Comparison of ENCODE assay signal across 8 cellular contexts in genomic region chr7:142557971-142558582, GRCh38.
DNase-seq lines count a peak whose midpoint lies in the region; ATAC-seq and TF ChIP-seq lines count a peak whose summit lies in the region.

No MANE protein-coding gene starts in this region.

- peak; percentile 81 for ATAC-seq in GM18517 (IDR thresholded peaks at IDR 0.05; ENCODE audit: unreplicated experiment)
- ATAC-seq in HG02943 (IDR thresholded peaks at IDR 0.05; ENCODE audit: low read depth, unreplicated experiment): peak; percentile 86

- H2AFZ ChIP-seq in OCI-LY7 (ENCODE audit: low read length): no peak overlapping the region

- TF ChIP-seq CTCF in AG10803 (conservative IDR thresholded peaks at IDR 0.05; ENCODE audit: low read length) (peak; percentile 57), OCI-LY7 (conservative IDR thresholded peaks at IDR 0.05; ENCODE audit: low read length) (peak; percentile 95)

- no peak overlapping the region for H3K4me2 ChIP-seq in OCI-LY7 (ENCODE audit: low read length)

- H3K4me3 ChIP-seq in AG10803 (ENCODE audit: low read length): no peak overlapping the region
- no peak overlapping the region for H3K4me3 ChIP-seq in OCI-LY7 (ENCODE audit: low read depth, low read length, poor library complexity, severe bottlenecking)

- H3K36me3 ChIP-seq in OCI-LY7 (ENCODE audit: insufficient read depth, low read length): no peaks in the 10 kb centered on the region

- intact Hi-C loops in OCI-LY7 (cut with micrococcal nuclease; ENCODE audit: unreplicated experiment): no loop called here

- no peaks in the 10 kb centered on the region for H3K9me3 ChIP-seq in OCI-LY7 (ENCODE audit: low read length)

- no peaks in the 10 kb centered on the region for H3K9me2 ChIP-seq in OCI-LY7 (ENCODE audit: insufficient read depth, low read length)

- no peaks in the 10 kb centered on the region for H3K79me2 ChIP-seq in OCI-LY7 (ENCODE audit: insufficient read depth, low read depth, low read length)

- peak; percentile 36 for DNase-seq in AG10803 (ENCODE audit: low read depth)
- peak; percentile 48 for DNase-seq in OCI-LY7 (ENCODE audit: low spot score)
- peak; percentile 22 for DNase-seq in activated effector memory CD4-positive, alpha-beta T cell treated with Interleukin-2 at 50 U/mL for 16 hours
- peak; percentile 41 for DNase-seq in iPS DF 4.7 (ENCODE audit: extremely low read depth, low spot score)
- peak; percentile 38 to 43 for DNase-seq in stimulated activated CD4-positive, alpha-beta T cell treated with anti-CD3 and anti-CD28 coated beads, Interleukin-4, amount 100 ng/mL, for 4 hours
- DNase-seq in GM19238 (ENCODE audit: insufficient read length, low spot score): no peak

- no peaks in the 10 kb centered on the region for H4K20me1 ChIP-seq in OCI-LY7 (ENCODE audit: insufficient read depth, low read length)

- H3K4me1 ChIP-seq in OCI-LY7 (ENCODE audit: insufficient read depth, low read length, poor library complexity, severe bottlenecking): no peaks in the 10 kb centered on the region

- H3K27ac ChIP-seq in OCI-LY7 (ENCODE audit: low read depth, low read length, poor library complexity, severe bottlenecking): no peak overlapping the region

- CTCF ChIA-PET in OCI-LY7 (lab: Charles Lee; ENCODE audit: unreplicated experiment): interaction anchor here (0.9 to 1.0 kb wide), 2 partner anchors 10 to 182 kb away, joined by 3 read pairs; no protein-coding TSS in a partner anchor

- no TSS peak for BruUV-seq in OCI-LY7 (replicated peaks; lab: Mats Ljungman, UMichigan)

- POLR2A ChIA-PET in OCI-LY7 (lab: Charles Lee): no interaction called here
